ENCODE assay signal across 9 cellular contexts in the genomic region with DNA sequence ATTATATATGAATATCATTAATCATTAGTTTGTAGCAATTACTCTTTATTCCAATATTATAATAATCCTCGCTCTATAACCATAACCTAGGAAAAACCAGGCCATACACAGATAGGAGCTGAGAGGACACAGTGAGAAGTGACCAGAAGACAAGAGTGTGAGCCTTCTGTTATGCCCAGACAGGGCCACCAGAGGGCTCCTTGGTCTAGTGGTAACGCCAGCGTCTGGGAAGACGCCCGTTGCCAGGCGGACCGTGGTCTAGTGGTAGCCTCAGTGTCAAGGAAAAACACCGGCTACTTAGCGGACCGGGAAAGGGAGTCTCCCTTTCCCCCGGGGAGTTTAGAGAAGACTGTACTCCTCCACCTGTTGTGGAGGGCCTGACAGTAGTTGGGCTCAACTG. TPM values are rescaled to one million over a fixed set of nuclear protein-coding genes. Genes with fewer than 3 reads are reported as not detected.
DNase-seq lines count a peak whose midpoint lies in the region; ATAC-seq and TF ChIP-seq lines count a peak whose summit lies in the region.
"Not testable (repeated sequence)": the region's sequence is repeated elsewhere in the genome, so short reads cannot be mapped to it uniquely, and the experiment has no call there.
"Had no signal": no experiment of that assay in that cellular context is flagged by ENCODE, and none has a peak within 500 bp of the region (broad histone marks: within the 10 kb centered on the region; RNA-seq: fewer than 3 reads in every experiment).

No MANE protein-coding gene starts in this region.

- not testable (repeated sequence) for H4K91ac ChIP-seq in IMR-90 (ENCODE audit: insufficient read depth, low read depth, low read length)

- H3K9me3 Mint-ChIP-seq in CD8-positive, alpha-beta T cell; activated T-cell treated with anti-CD3 and anti-CD28 coated beads, Interleukin-2, amount 50 U/mL, for 72 hours; naive thymus-derived CD4-positive, alpha-beta T cell: not testable (repeated sequence)

- DNase-seq in CD8-positive, alpha-beta T cell = peak in 2 of 7 experiments; percentile 16 to 58
- not testable (repeated sequence) for DNase-seq in IMR-90
- DNase-seq in SJCRH30 (peak; percentile 8 to 35), choroid plexus epithelial cell (ENCODE audit: low read depth) (peak; percentile 0), heart left ventricle (peak in 1 of 5 donors; percentile 28), stomach (peak; percentile 41)
- DNase-seq in activated T-cell treated with anti-CD3 and anti-CD28 coated beads, Interleukin-2, amount 50 U/mL, for 72 hours = peak; percentile 13 to 20
- peak in 5 of 9 donors; percentile 2 to 25 (median 8) for DNase-seq in naive thymus-derived CD4-positive, alpha-beta T cell

- H3K27ac Mint-ChIP-seq in CD8-positive, alpha-beta T cell; activated T-cell treated with anti-CD3 and anti-CD28 coated beads, Interleukin-2, amount 50 U/mL, for 72 hours; naive thymus-derived CD4-positive, alpha-beta T cell: not testable (repeated sequence)

- not testable (repeated sequence) for H3K27me3 ChIP-seq in CD8-positive, alpha-beta T cell (ENCODE audit: insufficient read depth, low read length); IMR-90 (ENCODE audit: control insufficient read depth, insufficient read depth, low read length); SJCRH30; naive thymus-derived CD4-positive, alpha-beta T cell (ENCODE audit: control insufficient read depth in 2 of 2, insufficient read depth in 2 of 2, low read length in 2 of 2); stomach
- H3K27me3 ChIP-seq in heart left ventricle = peaks cover 0 to 46% (median 0%) of the 10 kb centered on the region in 9 donors

- H3K4me3 ChIP-seq in CD8-positive, alpha-beta T cell (ENCODE audit: low read depth, low read length); IMR-90 (ENCODE audit: insufficient read depth, low read depth, low read length); SJCRH30; choroid plexus epithelial cell (ENCODE audit: low read depth, low read length); heart left ventricle; naive thymus-derived CD4-positive, alpha-beta T cell (ENCODE audit: low read length); stomach: not testable (repeated sequence)

- not testable (repeated sequence) for TF ChIP-seq RAD21 in IMR-90 (IDR thresholded peaks at IDR 0.05; ENCODE audit: low read length)

- not testable (repeated sequence) for H2BK15ac ChIP-seq in IMR-90 (ENCODE audit: low read depth, low read length)

- H3K27ac ChIP-seq in CD8-positive, alpha-beta T cell (ENCODE audit: low read depth, low read length); IMR-90 (ENCODE audit: insufficient read depth, low read length); SJCRH30; heart left ventricle; naive thymus-derived CD4-positive, alpha-beta T cell (ENCODE audit: low read depth, low read length); stomach: not testable (repeated sequence)

- not testable (repeated sequence) for H3K4ac ChIP-seq in IMR-90 (ENCODE audit: low read depth, low read length)

- H3K36me3 ChIP-seq in CD8-positive, alpha-beta T cell (ENCODE audit: insufficient read depth, low read length); IMR-90 (ENCODE audit: control insufficient read depth, insufficient read depth, low read length); SJCRH30; heart left ventricle; naive thymus-derived CD4-positive, alpha-beta T cell (ENCODE audit: control insufficient read depth in 2 of 3, insufficient read depth in 3 of 3, low read length in 3 of 3); stomach: not testable (repeated sequence)

- H3K36me3 Mint-ChIP-seq in CD8-positive, alpha-beta T cell; activated T-cell treated with anti-CD3 and anti-CD28 coated beads, Interleukin-2, amount 50 U/mL, for 72 hours (ENCODE audit: insufficient read depth in 2 of 2); naive thymus-derived CD4-positive, alpha-beta T cell: not testable (repeated sequence)

- not testable (repeated sequence) for H3K9me1 ChIP-seq in IMR-90 (ENCODE audit: insufficient read depth, low read length)

- H2BK5ac ChIP-seq in IMR-90 (ENCODE audit: low read depth, low read length, poor library complexity, severe bottlenecking) = not testable (repeated sequence)

- not testable (repeated sequence) for H2AK5ac ChIP-seq in IMR-90 (ENCODE audit: low read depth, low read length)

- dilution Hi-C loops in IMR-90 (cut with HindIII; ENCODE audit: low sequenced_read_pairs, unreplicated experiment) = not testable (repeated sequence)

- not testable (repeated sequence) for H3K9me3 ChIP-seq in CD8-positive, alpha-beta T cell (ENCODE audit: low read length); IMR-90 (ENCODE audit: control insufficient read depth, insufficient read depth, low read length); SJCRH30 (replicated peaks); heart left ventricle; naive thymus-derived CD4-positive, alpha-beta T cell (ENCODE audit: control insufficient read depth in 2 of 3, low read length in 3 of 3); stomach

- CTCF ChIA-PET in CD8-positive, alpha-beta T cell (lab: Charles Lee) = interaction anchor here (0.6 kb wide), 1 partner anchor 227 kb away, joined by 3 read pairs; no protein-coding TSS in a partner anchor
- CTCF ChIA-PET in IMR-90 (lab: Yijun Ruan, JAX) = interaction anchor here (1.5 kb wide), 1 partner anchor 390 kb away, joined by 3 read pairs; no protein-coding TSS in a partner anchor
- CTCF ChIA-PET in naive thymus-derived CD4-positive, alpha-beta T cell (lab: Charles Lee) = not testable (repeated sequence)

- not testable (repeated sequence) for ATAC-seq in CD8-positive, alpha-beta T cell; IMR-90 (ENCODE audit: low read depth); activated T-cell treated with anti-CD3 and anti-CD28 coated beads, Interleukin-2, amount 50 U/mL, for 72 hours (replicated peaks in 1 of 2); heart left ventricle; naive thymus-derived CD4-positive, alpha-beta T cell

- H3K4me1 ChIP-seq in CD8-positive, alpha-beta T cell (ENCODE audit: insufficient read depth, low read length); IMR-90 (ENCODE audit: control insufficient read depth, insufficient read depth, low read length); SJCRH30; heart left ventricle; naive thymus-derived CD4-positive, alpha-beta T cell (ENCODE audit: control insufficient read depth in 2 of 2, insufficient read depth in 2 of 2, low read length in 2 of 2); stomach: not testable (repeated sequence)

- H3K4me2 ChIP-seq in IMR-90 (ENCODE audit: low read depth, low read length) = not testable (repeated sequence)

- H3K18ac ChIP-seq in IMR-90 (ENCODE audit: low read depth, low read length) = not testable (repeated sequence)

- not testable (repeated sequence) for H2AFZ ChIP-seq in IMR-90 (replicated peaks; ENCODE audit: low read length, poor library complexity)

- not testable (repeated sequence) for H3K9ac ChIP-seq in IMR-90 (ENCODE audit: low read depth, low read length)

- POLR2A ChIA-PET in CD8-positive, alpha-beta T cell (lab: Charles Lee); IMR-90 (lab: Charles Lee; ENCODE audit: unreplicated experiment); naive thymus-derived CD4-positive, alpha-beta T cell (lab: Charles Lee): not testable (repeated sequence)

- TF ChIP-seq EP300 in stomach (IDR thresholded peaks at IDR 0.05) = not testable (repeated sequence)

- not testable (repeated sequence) for H4K5ac ChIP-seq in IMR-90 (ENCODE audit: low read depth, low read length)

- not testable (repeated sequence) for H4K8ac ChIP-seq in IMR-90 (ENCODE audit: low read depth in 2 of 2, low read length in 2 of 2)

- intact Hi-C loops in CD8-positive, alpha-beta T cell (cut with DNase I, micrococcal nuclease); IMR-90 (cut with micrococcal nuclease); heart left ventricle (cut with DNase I); stomach (cut with DNase I; ENCODE audit: low total_unique reads): not testable (repeated sequence)
- intact Hi-C loops in naive thymus-derived CD4-positive, alpha-beta T cell (cut with micrococcal nuclease) = loop anchor here in 1 of 2 donors (1.0 kb wide), 1 partner anchor 271 kb away; no protein-coding TSS in a partner anchor

- peaks cover 17% of the 10 kb centered on the region for H3K27me3 Mint-ChIP-seq in CD8-positive, alpha-beta T cell (ENCODE audit: low read depth)
- H3K27me3 Mint-ChIP-seq in activated T-cell treated with anti-CD3 and anti-CD28 coated beads, Interleukin-2, amount 50 U/mL, for 72 hours (ENCODE audit: low read depth) = peaks cover 81% of the 10 kb centered on the region
- peaks cover 0 to 28% (median 5%) of the 10 kb centered on the region in 5 donors for H3K27me3 Mint-ChIP-seq in naive thymus-derived CD4-positive, alpha-beta T cell

- not testable (repeated sequence) for H2AK9ac ChIP-seq in IMR-90 (replicated peaks; ENCODE audit: low read depth, low read length, poor library complexity)

- not testable (repeated sequence) for TF ChIP-seq POLR2A in IMR-90 (IDR thresholded peaks at IDR 0.05; ENCODE audit: low read depth, low read length); heart left ventricle (IDR thresholded peaks at IDR 0.05); stomach (IDR thresholded peaks at IDR 0.05)

- H3K79me1 ChIP-seq in IMR-90 (ENCODE audit: low read depth in 1 of 2, low read length in 2 of 2) = not testable (repeated sequence)

- H3K4me1 Mint-ChIP-seq in CD8-positive, alpha-beta T cell (ENCODE audit: low read depth); activated T-cell treated with anti-CD3 and anti-CD28 coated beads, Interleukin-2, amount 50 U/mL, for 72 hours (ENCODE audit: low read depth): not testable (repeated sequence)
- peaks cover 0 to 12% (median 0%) of the 10 kb centered on the region in 7 donors for H3K4me1 Mint-ChIP-seq in naive thymus-derived CD4-positive, alpha-beta T cell

- H3K14ac ChIP-seq in IMR-90 (replicated peaks; ENCODE audit: low read depth, low read length) = not testable (repeated sequence)

- BruUV-seq in IMR-90 (replicated peaks; lab: Mats Ljungman, UMichigan) = not testable (repeated sequence)

- in situ Hi-C loops in IMR-90 (cut with MboI; ENCODE audit: low sequenced_read_pairs) = not testable (repeated sequence)

- not testable (repeated sequence) for H2BK120ac ChIP-seq in IMR-90 (ENCODE audit: low read depth, low read length)

- peak; percentile 35 for TF ChIP-seq CTCF in CD8-positive, alpha-beta T cell (IDR thresholded peaks at IDR 0.05)
- peak; percentile 31; the same call in 1 of the 2 replicates for TF ChIP-seq CTCF in IMR-90 (conservative IDR thresholded peaks at IDR 0.05; ENCODE audit: low read depth, low read length)
- peak; percentile 37 for TF ChIP-seq CTCF in choroid plexus epithelial cell (conservative IDR thresholded peaks at IDR 0.05; ENCODE audit: low read depth, low read length)
- peak in 8 of 12 donors; percentile 19 to 44 (median 32) for TF ChIP-seq CTCF in heart left ventricle (IDR thresholded peaks at IDR 0.05)
- TF ChIP-seq CTCF in stomach (IDR thresholded peaks at IDR 0.05) = peak in 3 of 7 experiments; percentile 23 to 35 (median 30)

- H3K4me3 Mint-ChIP-seq in CD8-positive, alpha-beta T cell; activated T-cell treated with anti-CD3 and anti-CD28 coated beads, Interleukin-2, amount 50 U/mL, for 72 hours; naive thymus-derived CD4-positive, alpha-beta T cell: not testable (repeated sequence)

- not testable (repeated sequence) for H4K20me1 ChIP-seq in IMR-90 (ENCODE audit: insufficient read depth, low read length)

- H2BK20ac ChIP-seq in IMR-90 (ENCODE audit: low read depth, low read length) = not testable (repeated sequence)

- H3K23ac ChIP-seq in IMR-90 (ENCODE audit: low read depth, low read length) = not testable (repeated sequence)

- not testable (repeated sequence) for H3K56ac ChIP-seq in IMR-90 (ENCODE audit: extremely low read depth, insufficient read depth, low read length)

- 34% methylated on average over 6 of the region's 11 CpGs; no CpG with 5 or more reads in 1 of the 2 experiments for WGBS in IMR-90 (ENCODE audit: extremely low coverage in 2 of 2, insufficient read length in 1 of 2), 2 experiments
- 23 to 40% (median 26%) methylated on average over 11 of the region's 11 CpGs for WGBS in heart left ventricle, 4 donors
- WGBS in stomach, 5 donors = 16 to 53% (median 40%) methylated on average over 4 to 11 of the region's 11 CpGs

RNA-seq across cellular contexts. Expression of gene CT55, which starts 35.2 kb away (rescaled TPM):
- total RNA-seq in CD8-positive, alpha-beta T cell = not detected
- total RNA-seq in IMR-90 (2012; rRNA removed) (not detected in 2 replicates), heart left ventricle (not detected), stomach (not detected)
- polyA plus RNA-seq in IMR-90 (2012; rRNA removed) (not detected in 2 replicates), heart left ventricle (not detected), stomach (not detected)
- not detected in 2 replicates for polyA plus RNA-seq in IMR-90 (2012; cell fraction: cytosol; rRNA removed)
- polyA plus RNA-seq in IMR-90 (2012; cell fraction: nucleus; rRNA removed; ENCODE audit: low replicate concordance) = not detected in 2 replicates
- total RNA-seq in SJCRH30 (2014; rRNA removed; shearing (Covaris generic)) = 0.08 and 0.40 TPM in 2 replicates
- total RNA-seq in activated T-cell treated with anti-CD3 and anti-CD28 coated beads, Interleukin-2, amount 50 U/mL, for 72 hours = not detected
- not detected for total RNA-seq in naive thymus-derived CD4-positive, alpha-beta T cell
- polyA plus RNA-seq in naive thymus-derived CD4-positive, alpha-beta T cell = not detected
- total RNA-seq: gastroesophageal sphincter had no signal

RNA-seq across cellular contexts. Expression of gene ETDA, which starts 45.4 kb away (rescaled TPM):
- total RNA-seq in CD8-positive, alpha-beta T cell = not detected
- not detected in 2 replicates for total RNA-seq in IMR-90 (2012; rRNA removed)
- polyA plus RNA-seq in IMR-90 (2012; rRNA removed) = not detected in 2 replicates
- not detected in 2 replicates for polyA plus RNA-seq in IMR-90 (2012; cell fraction: cytosol; rRNA removed)
- not detected in 2 replicates for polyA plus RNA-seq in IMR-90 (2012; cell fraction: nucleus; rRNA removed; ENCODE audit: low replicate concordance)
- not detected in 2 replicates for total RNA-seq in SJCRH30 (2014; rRNA removed; shearing (Covaris generic))
- total RNA-seq in activated T-cell treated with anti-CD3 and anti-CD28 coated beads, Interleukin-2, amount 50 U/mL, for 72 hours = not detected
- total RNA-seq in heart left ventricle = not detected
- not detected for polyA plus RNA-seq in heart left ventricle
- not detected for total RNA-seq in naive thymus-derived CD4-positive, alpha-beta T cell
- polyA plus RNA-seq in naive thymus-derived CD4-positive, alpha-beta T cell = not detected
- total RNA-seq in stomach = not detected
- not detected for polyA plus RNA-seq in stomach
- total RNA-seq: gastroesophageal sphincter had no signal
